ENCODE assay signal across 9 cellular contexts in the genomic region with DNA sequence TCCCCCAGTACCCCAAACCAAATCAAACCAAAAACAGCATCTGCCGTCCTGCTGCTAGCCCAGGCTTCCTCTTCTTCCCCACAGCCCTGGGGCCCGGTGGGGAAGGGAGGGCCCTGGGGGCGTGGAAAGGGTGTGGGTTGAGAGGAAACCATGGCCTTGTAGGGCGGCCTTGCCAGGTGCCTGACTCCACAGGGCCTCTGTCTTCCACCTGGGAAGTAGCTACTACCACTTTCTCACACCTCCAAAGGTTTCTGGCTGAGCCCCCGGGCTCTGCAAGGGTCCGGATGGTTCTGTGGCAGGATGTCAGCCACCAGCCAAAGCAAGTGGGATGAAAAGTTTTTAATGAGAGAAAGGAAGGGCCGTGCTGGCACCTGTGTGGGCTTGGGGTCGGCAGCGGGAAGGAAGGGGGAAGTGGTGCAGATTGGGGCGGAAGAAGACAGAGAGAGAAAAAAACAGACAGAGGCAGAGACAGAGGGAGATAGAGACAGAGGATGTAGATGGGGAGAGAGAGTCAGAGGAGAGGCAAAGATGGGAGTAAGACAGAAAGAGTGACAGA. TPM values are rescaled to one million over a fixed set of nuclear protein-coding genes. Genes with fewer than 3 reads are reported as not detected.
DNase-seq lines count a peak whose midpoint lies in the region; ATAC-seq, FAIRE-seq and TF ChIP-seq lines count a peak whose summit lies in the region.
"Had no signal": no experiment of that assay in that cellular context is flagged by ENCODE, and none has a peak within 500 bp of the region (broad histone marks: within the 10 kb centered on the region; RNA-seq: fewer than 3 reads in every experiment).

No MANE protein-coding gene starts in this region.

- no peaks in the 10 kb centered on the region for H3K9me3 Mint-ChIP-seq in chondrocyte (ENCODE audit: low read depth)
- no peaks in the 10 kb centered on the region for H3K9me3 Mint-ChIP-seq in stimulated activated effector memory CD8-positive, alpha-beta T cell treated with anti-CD3 and anti-CD28 coated beads, Interleukin-12 subunit alpha, Interleukin-12 subunit beta, amount 100 ng/mL, for 72 hours

- H3K9ac ChIP-seq in DND-41 (ENCODE audit: low read depth, low read length) = no peak overlapping the region; the same call in 1 of the 2 replicates

- peaks cover 57% of the 10 kb centered on the region for H3K4me1 Mint-ChIP-seq in chondrocyte (ENCODE audit: low read depth)
- peaks cover 68% of the 10 kb centered on the region for H3K4me1 Mint-ChIP-seq in stimulated activated effector memory CD8-positive, alpha-beta T cell treated with anti-CD3 and anti-CD28 coated beads, Interleukin-12 subunit alpha, Interleukin-12 subunit beta, amount 100 ng/mL, for 72 hours

- H3K4me3 ChIP-seq in DND-41 (ENCODE audit: low read depth in 1 of 2, low read length in 2 of 2) = peak overlapping the region in 1 of 2 experiments; percentile 15; a peak in 2 of 4 replicates

- FAIRE-seq in RCC 7860 (lab: Jason Lieb, UNC) = no peak
- FAIRE-seq: G401.6 had no signal

- H3K36me3 Mint-ChIP-seq in chondrocyte (ENCODE audit: low read depth) = peaks cover 10% of the 10 kb centered on the region
- peaks cover 68% of the 10 kb centered on the region for H3K36me3 Mint-ChIP-seq in stimulated activated effector memory CD8-positive, alpha-beta T cell treated with anti-CD3 and anti-CD28 coated beads, Interleukin-12 subunit alpha, Interleukin-12 subunit beta, amount 100 ng/mL, for 72 hours

- peaks cover 4% of the 10 kb centered on the region for H3K79me2 ChIP-seq in DND-41 (ENCODE audit: insufficient read depth, low read length)

- H3K36me3 ChIP-seq in DND-41 (ENCODE audit: insufficient read depth, low read length) = peaks cover 8% of the 10 kb centered on the region; the same call in 1 of the 2 replicates

- no peak overlapping the region for H3K4me3 Mint-ChIP-seq in chondrocyte (ENCODE audit: unreplicated experiment)
- peak overlapping the region; percentile 74 for H3K4me3 Mint-ChIP-seq in stimulated activated effector memory CD8-positive, alpha-beta T cell treated with anti-CD3 and anti-CD28 coated beads, Interleukin-12 subunit alpha, Interleukin-12 subunit beta, amount 100 ng/mL, for 72 hours

- peak overlapping the region; percentile 46 for H2AFZ ChIP-seq in DND-41 (ENCODE audit: low read depth, low read length)

- peak overlapping the region; percentile 57 for H3K4me2 ChIP-seq in DND-41 (ENCODE audit: insufficient read depth, low read length)

- H3K9me3 ChIP-seq in DND-41 (ENCODE audit: insufficient read depth, low read length, severe bottlenecking) = no peaks in the 10 kb centered on the region

- H3K4me1 ChIP-seq in DND-41 (ENCODE audit: insufficient read depth, low read length) = peaks cover 28% of the 10 kb centered on the region

- H3K27me3 Mint-ChIP-seq in chondrocyte (ENCODE audit: low read depth) = no peaks in the 10 kb centered on the region

- H4K20me1 ChIP-seq in DND-41 (ENCODE audit: insufficient read depth, low read length) = peaks cover 5% of the 10 kb centered on the region; the same call in 1 of the 2 replicates

- peak; percentile 89 for DNase-seq in DND-41
- peak in 4 of 5 experiments; percentile 15 to 79 (median 53) for DNase-seq in T-helper 2 cell
- DNase-seq in chondrocyte (ENCODE audit: low spot score) = no peak
- peak; percentile 38 to 76 for DNase-seq in stimulated activated effector memory CD8-positive, alpha-beta T cell treated with anti-CD3 and anti-CD28 coated beads, Interleukin-12 subunit alpha, Interleukin-12 subunit beta, amount 100 ng/mL, for 72 hours (ENCODE audit: low spot score in 2 of 2)
- no peak for DNase-seq in RCC 7860 (ENCODE audit: low spot score)
- DNase-seq in HK-2 (ENCODE audit: unreplicated experiment) = no peak

- peak overlapping the region; percentile 55 for H3K27ac ChIP-seq in DND-41 (ENCODE audit: low read length)

- H3K27ac Mint-ChIP-seq in chondrocyte (ENCODE audit: unreplicated experiment) = peak overlapping the region; percentile 59
- H3K27ac Mint-ChIP-seq in stimulated activated effector memory CD8-positive, alpha-beta T cell treated with anti-CD3 and anti-CD28 coated beads, Interleukin-12 subunit alpha, Interleukin-12 subunit beta, amount 100 ng/mL, for 72 hours = peak overlapping the region; percentile 91

- no peaks in the 10 kb centered on the region for H3K27me3 ChIP-seq in DND-41 (ENCODE audit: insufficient read depth, low read length, poor library complexity)

- no peak for TF ChIP-seq CTCF in DND-41 (IDR thresholded peaks at IDR 0.05; ENCODE audit: borderline replicate concordance, extremely low read depth, low read length, poor library complexity, severe bottlenecking)
- TF ChIP-seq CTCF in chondrocyte (IDR thresholded peaks at IDR 0.05) = no peak

- ATAC-seq in DND-41 (ENCODE audit: insufficient read depth, low read depth) (peak; percentile 92), HG02678 (IDR thresholded peaks at IDR 0.05; ENCODE audit: unreplicated experiment) (peak; percentile 76), SK-N-SH treated with all-trans-retinoic acid at 6 μM for 48 hours (no peak)
- ATAC-seq in stimulated activated effector memory CD8-positive, alpha-beta T cell treated with anti-CD3 and anti-CD28 coated beads, Interleukin-12 subunit alpha, Interleukin-12 subunit beta, amount 100 ng/mL, for 72 hours = peak; percentile 95

TF ChIP-seq in SK-N-SH treated with all-trans-retinoic acid at 6 μM for 48 hours, 23 proteins besides CTCF, POLR2A, EP300 and RAD21:
- TF ChIP-seq ZNF565 (CRISPR knock-in tag; conservative IDR thresholded peaks at IDR 0.05; ENCODE audit: low read depth) (no peak), SNAI2 (CRISPR knock-in tag; IDR thresholded peaks at IDR 0.05) (no peak)

RNA-seq across cellular contexts. Expression of a gene that starts 10.5 kb away (rescaled TPM):
- total RNA-seq in chondrocyte = 75.8 to 80.3 TPM (median 77.1 TPM) in 3 replicates

RNA-seq across cellular contexts. Expression of a gene that starts 38.4 kb away (rescaled TPM):
- not detected in 3 replicates for total RNA-seq in chondrocyte

RNA-seq across cellular contexts. Expression of a gene that starts 42.4 kb away (rescaled TPM):
- not detected in 3 replicates for total RNA-seq in chondrocyte

Comparison
In these comparisons a context has a peak if more than half of its experiments do, and no peak if none do; other contexts are left out.
1. DNase-seq: peak in DND-41 (single experiment), T-helper 2 cell (4 of 5) and stimulated activated effector memory CD8-positive, alpha-beta T cell treated with anti-CD3 and anti-CD28 coated beads, Interleukin-12 subunit alpha, Interleukin-12 subunit beta, amount 100 ng/mL, for 72 hours (2 of 2); none in chondrocyte (single experiment), RCC 7860 (single experiment) and HK-2 (single experiment).